Comparison of ENCODE assay signal across 11 cellular contexts in genomic region chrX:140709421-140709846, GRCh38. TPM values are rescaled to one million over a fixed set of nuclear protein-coding genes. Genes with fewer than 3 reads are reported as not detected.
DNase-seq lines count a peak whose midpoint lies in the region; TF ChIP-seq lines count a peak whose summit lies in the region.
"Had no signal": no experiment of that assay in that cellular context is flagged by ENCODE, and none has a peak within 500 bp of the region (broad histone marks: within the 10 kb centered on the region; RNA-seq: fewer than 3 reads in every experiment).

TSS of gene LINC00632 (plus strand) at chrX:140709759.

- TF ChIP-seq POLR2A in sigmoid colon (IDR thresholded peaks at IDR 0.05): no peak

- H3K9me3 ChIP-seq in sigmoid colon: no peaks in the 10 kb centered on the region

- no peak for TF ChIP-seq EP300 in sigmoid colon (IDR thresholded peaks at IDR 0.05)

- H3K36me3 ChIP-seq in sigmoid colon: no peaks in the 10 kb centered on the region
- H3K36me3 ChIP-seq: cardiac muscle cell had no signal

- 49 to 67% methylated on average over 3 of the region's 3 CpGs for WGBS in sigmoid colon, 2 donors

- no peak for TF ChIP-seq CTCF in sigmoid colon (IDR thresholded peaks at IDR 0.05)
- no peak for TF ChIP-seq CTCF in foreskin fibroblast (IDR thresholded peaks at IDR 0.05; ENCODE audit: low read depth, low read length)

- POLR2A ChIA-PET in HEK293T (lab: Yijun Ruan, JAX): interaction anchor here (1.7 kb wide), 1 partner anchor 9 kb away, joined by 3 read pairs; no protein-coding TSS in a partner anchor

- no peaks in the 10 kb centered on the region for H3K4me1 ChIP-seq in sigmoid colon

- H3K27me3 ChIP-seq in layer of hippocampus (ENCODE audit: control insufficient read depth, insufficient read depth, low read length) (no peaks in the 10 kb centered on the region), sigmoid colon (no peaks in the 10 kb centered on the region)

- CTCF ChIA-PET in HEK293T (lab: Yijun Ruan, JAX): interaction anchor here (0.6 kb wide), 1 partner anchor 659 kb away, joined by 3 read pairs; no protein-coding TSS in a partner anchor

- intact Hi-C loops in sigmoid colon (cut with DNase I): no loop called here

- peak within 1 kb of the TSS in 1 of 4 donors; percentile 10 for H3K4me3 ChIP-seq in sigmoid colon
- H3K4me3 ChIP-seq in foreskin fibroblast (ENCODE audit: low read depth in 1 of 2, low read length in 2 of 2): no peak within 1 kb of the TSS
- H3K4me3 ChIP-seq: cardiac muscle cell had no signal

- peak within 1 kb of the TSS; percentile 76 for H3K27ac ChIP-seq in layer of hippocampus (ENCODE audit: low read depth, low read length)
- no peak within 1 kb of the TSS for H3K27ac ChIP-seq in sigmoid colon
- H3K27ac ChIP-seq: cardiac muscle cell had no signal

- peak; percentile 22 for DNase-seq in HEK293T (ENCODE audit: extremely low spot score)
- DNase-seq in cerebellar nuclear complex (lab: John Stamatoyannopoulos, UW): peak; percentile 32 to 57
- no peak for DNase-seq in sigmoid colon
- no peak for DNase-seq in foreskin fibroblast
- no peak for DNase-seq in NCI-H446 (lab: John Stamatoyannopoulos, UW)
- DNase-seq in stimulated activated CD4-positive, alpha-beta T cell treated with anti-CD3 and anti-CD28 coated beads, Interleukin-2, amount 100 ng/mL, for 24 hours: no peak
- DNase-seq in activated CD4-positive, CD25-positive, alpha-beta regulatory T cell (lab: John Stamatoyannopoulos, UW): no peak
- DNase-seq: stimulated activated CD4-positive, alpha-beta T cell treated with anti-CD3 and anti-CD28 coated beads, Interleukin-4, amount 100 ng/mL, for 1 hour had no signal

TF ChIP-seq in HEK293T, 16 proteins besides CTCF, POLR2A, EP300 and RAD21:
- TF ChIP-seq LEF1 (IDR thresholded peaks at IDR 0.05; ENCODE audit: borderline replicate concordance): no peak
- TF ChIP-seq TARDBP (IDR thresholded peaks at IDR 0.05): no peak
- TF ChIP-seq FOXK2 (IDR thresholded peaks at IDR 0.05): no peak
- 0 out of 2 replicates have a peak, but pooled peaks have one; percentile 66 for TF ChIP-seq FOXM1 (IDR thresholded peaks at IDR 0.05; ENCODE audit: borderline replicate concordance)
- TF ChIP-seq ELF4 (IDR thresholded peaks at IDR 0.05): peak; percentile 24; the same call in 1 of the 2 replicates
- peak; percentile 96 for TF ChIP-seq ZNF384 (IDR thresholded peaks at IDR 0.05)
- no peak for TF ChIP-seq SUZ12 (IDR thresholded peaks at IDR 0.05)
- TF ChIP-seq BHLHE40 (IDR thresholded peaks at IDR 0.05; ENCODE audit: borderline replicate concordance): peak; percentile 79

RNA-seq across cellular contexts. Expression of gene LINC00632, which starts in this region (rescaled TPM):
- total RNA-seq in sigmoid colon: 100 to 1,000 TPM in 1 of 4 donors, 10 to 100 TPM in 3; 15.9 to 105 (median 61.7) TPM
- polyA plus RNA-seq in sigmoid colon: 1 to 10 TPM in 2 of 3 donors, not detected in 1; 1.8 to 8.0 TPM
- total RNA-seq: OCI-LY7 had no signal

Comparison
In these comparisons a context has a peak if more than half of its experiments do, and no peak if none do; other contexts are left out.
1. DNase-seq: peak in HEK293T (single experiment) and cerebellar nuclear complex (2 of 2); none in sigmoid colon (single experiment), foreskin fibroblast (0 of 2), NCI-H446 (0 of 2), stimulated activated CD4-positive, alpha-beta T cell treated with anti-CD3 and anti-CD28 coated beads, Interleukin-2, amount 100 ng/mL, for 24 hours (0 of 2) and activated CD4-positive, CD25-positive, alpha-beta regulatory T cell (0 of 4).